In the genomic region with DNA sequence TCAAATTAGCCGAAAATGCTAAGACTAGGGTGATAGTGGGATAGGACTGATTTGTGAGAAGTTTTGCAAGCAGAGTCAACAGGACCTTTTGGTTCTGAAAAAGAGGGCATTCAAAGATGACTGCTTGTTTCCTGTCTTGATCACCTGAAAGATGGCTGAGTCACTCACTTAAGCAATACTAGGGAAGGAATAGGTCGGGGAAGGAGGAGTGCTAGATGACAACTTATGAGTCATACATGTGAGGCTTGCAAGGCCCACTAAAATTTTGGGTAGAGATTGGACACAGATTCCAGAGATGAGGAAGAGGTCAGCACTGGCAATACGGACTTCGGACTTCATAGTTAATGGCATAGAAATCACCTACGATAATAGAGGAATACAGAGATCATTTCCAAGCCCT, we compare ENCODE assay signal across 11 cellular contexts.
DNase-seq lines count a peak whose midpoint lies in the region; ATAC-seq, FAIRE-seq and TF ChIP-seq lines count a peak whose summit lies in the region.
"Had no signal": no experiment of that assay in that cellular context is flagged by ENCODE, and none has a peak within 500 bp of the region (broad histone marks: within the 10 kb centered on the region; RNA-seq: fewer than 3 reads in every experiment).

No MANE protein-coding gene starts in this region.

- DNase-seq in H54 (ENCODE audit: insufficient read length, low spot score) (peak; percentile 25), esophagus squamous epithelium (lab: John Stamatoyannopoulos, UW) (no peak), renal cortical epithelial cell (ENCODE audit: low read depth) (peak; percentile 97), iPS-NIHi11 (ENCODE audit: low spot score) (no peak), NCI-H526 (lab: John Stamatoyannopoulos, UW) (no peak)
- DNase-seq: NCI-H187; NK-92 treated with Interleukin-12 subunit alpha and Interleukin-12 subunit beta, amount 100 ng/mL, for 24 hours had no signal

- H3K79me2 ChIP-seq in OCI-LY3 (ENCODE audit: low read length): no peaks in the 10 kb centered on the region

- no peak for ATAC-seq in GM18868 (IDR thresholded peaks at IDR 0.05; ENCODE audit: unreplicated experiment)
- no peak for ATAC-seq in GM18870 (IDR thresholded peaks at IDR 0.05; ENCODE audit: unreplicated experiment)

- H3K27ac ChIP-seq in OCI-LY3 (ENCODE audit: low read length): 0 out of 2 replicates have a peak overlapping the region, but pooled peaks have one; percentile 13
- H3K27ac ChIP-seq in esophagus squamous epithelium: peak overlapping the region; percentile 36 to 78 (median 69)
- H3K27ac ChIP-seq: prostate gland had no signal

- intact Hi-C loops in esophagus squamous epithelium (cut with DNase I): no loop called here

- no peak overlapping the region for H3K4me3 ChIP-seq in OCI-LY3 (ENCODE audit: low read length)
- no peak overlapping the region for H3K4me3 ChIP-seq in esophagus squamous epithelium
- H3K4me3 ChIP-seq: prostate gland had no signal

- H3K27me3 ChIP-seq in OCI-LY3 (ENCODE audit: low read depth, low read length) (no peaks in the 10 kb centered on the region), esophagus squamous epithelium (no peaks in the 10 kb centered on the region)

- 51 to 54% methylated on average over 5 of the region's 5 CpGs for WGBS in esophagus squamous epithelium, 2 donors

- no peak overlapping the region for H3K9ac ChIP-seq in OCI-LY3 (ENCODE audit: low read length)

- H3K4me2 ChIP-seq in OCI-LY3 (ENCODE audit: low read length): peak overlapping the region; percentile 10; the same call in 1 of the 2 replicates

- peaks cover 18% of the 10 kb centered on the region for H3K4me1 ChIP-seq in OCI-LY3 (ENCODE audit: low read length)
- H3K4me1 ChIP-seq in esophagus squamous epithelium: peaks cover 0 to 13% (median 0%) of the 10 kb centered on the region in 3 donors
- H3K4me1 ChIP-seq: prostate gland had no signal

- H3K9me3 ChIP-seq in OCI-LY3 (ENCODE audit: insufficient read depth, low read length): peaks cover 14% of the 10 kb centered on the region; the same call in 1 of the 2 replicates
- peaks cover 0 to 14% (median 4%) of the 10 kb centered on the region in 3 donors for H3K9me3 ChIP-seq in esophagus squamous epithelium
- H3K9me3 ChIP-seq: prostate gland had no signal

- H3K36me3 ChIP-seq in OCI-LY3 (replicated peaks; ENCODE audit: low read depth, low read length) (no peaks in the 10 kb centered on the region), esophagus squamous epithelium (peaks cover 0 to 42% (median 0%) of the 10 kb centered on the region in 3 donors)
- H3K36me3 ChIP-seq: prostate gland had no signal

- 0 out of 2 replicates have a peak overlapping the region, but pooled peaks have one; percentile 17 for H2AFZ ChIP-seq in OCI-LY3 (ENCODE audit: low read depth, low read length)

- TF ChIP-seq POLR2A in H54 (IDR thresholded peaks at IDR 0.05; ENCODE audit: low read depth, low read length) (no peak), esophagus squamous epithelium (IDR thresholded peaks at IDR 0.05) (no peak)

- peak; percentile 98 for FAIRE-seq in H54 (lab: Jason Lieb, UNC)

- TF ChIP-seq CTCF in OCI-LY3 (IDR thresholded peaks at IDR 0.05; ENCODE audit: low read depth, low read length): no peak
- TF ChIP-seq CTCF in esophagus squamous epithelium (IDR thresholded peaks at IDR 0.05): no peak

- H4K20me1 ChIP-seq in OCI-LY3 (ENCODE audit: insufficient read depth, low read length): no peaks in the 10 kb centered on the region

Comparison
In these comparisons a context has a peak if more than half of its experiments do, and no peak if none do; other contexts are left out.
1. DNase-seq: peak in H54 (single experiment) and renal cortical epithelial cell (single experiment); none in esophagus squamous epithelium (single experiment), iPS-NIHi11 (single experiment) and NCI-H526 (0 of 2).